8 cellular contexts compared by ENCODE assay signal in the genomic region with DNA sequence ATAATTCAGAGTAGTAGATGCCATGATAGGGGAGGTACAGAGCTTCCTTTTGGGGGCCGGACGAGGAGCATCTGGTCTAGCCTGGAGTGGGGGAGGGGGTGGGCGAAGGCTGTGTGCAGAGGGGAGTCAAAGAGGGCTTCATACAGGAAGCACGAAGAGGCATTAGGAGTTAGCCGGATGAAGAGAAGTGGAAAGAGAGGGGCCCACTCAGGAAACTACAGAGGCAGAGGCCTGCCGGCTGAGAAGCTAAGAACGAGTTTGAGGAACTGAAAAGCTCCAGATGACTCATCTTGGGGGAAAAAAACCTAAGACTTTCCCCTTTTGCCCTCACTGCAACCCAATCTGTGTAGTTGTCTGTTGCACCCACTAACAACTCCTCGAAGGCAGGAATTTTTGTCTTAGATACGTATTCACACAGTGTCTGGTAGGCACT. TPM values are rescaled to one million over a fixed set of nuclear protein-coding genes. Genes with fewer than 3 reads are reported as not detected.
A peak's percentile ranks its signal among the peaks of the same experiment; 100 is the strongest.
DNase-seq lines count a peak whose midpoint lies in the region; ATAC-seq and TF ChIP-seq lines count a peak whose summit lies in the region.

No MANE protein-coding gene starts in this region.

- H3K27ac ChIP-seq in fibroblast of lung (ENCODE audit: insufficient read depth, low read length) (peak overlapping the region; percentile 86), testis (peak overlapping the region; percentile 82 to 87)

- H3K27me3 Mint-ChIP-seq in activated CD8-positive, alpha-beta memory T cell treated with anti-CD3 and anti-CD28 coated beads, Interleukin-2, amount 10 ng/mL, durations not matched to agents 7 days and 5 days, result no peaks in the 10 kb centered on the region

- H3K4me1 ChIP-seq in fibroblast of lung (ENCODE audit: control insufficient read depth, extremely low read depth, insufficient read depth, low read length), result peaks cover 3% of the 10 kb centered on the region
- H3K4me1 ChIP-seq in neuron (ENCODE audit: insufficient read depth, low read length), result peaks cover 19% of the 10 kb centered on the region
- peaks cover 23% of the 10 kb centered on the region for H3K4me1 ChIP-seq in testis

- peak overlapping the region; percentile 68 to 92 (median 82) for H3K4me3 ChIP-seq in fibroblast of lung (replicated peaks in 1 of 4; ENCODE audit: control extremely low read depth in 1 of 4, insufficient read depth in 1 of 4, low read depth in 3 of 4, low read length in 4 of 4)
- peak overlapping the region; percentile 59 for H3K4me3 ChIP-seq in neuron (ENCODE audit: low read length)
- H3K4me3 ChIP-seq in testis, result peak overlapping the region; percentile 81 to 91

- H3K9me3 ChIP-seq in fibroblast of lung (ENCODE audit: control insufficient read depth, insufficient read depth, low read depth, low read length), result no peaks in the 10 kb centered on the region
- H3K9me3 ChIP-seq in neuron (ENCODE audit: low read length), result no peaks in the 10 kb centered on the region
- no peaks in the 10 kb centered on the region for H3K9me3 ChIP-seq in testis

- peaks cover 20% of the 10 kb centered on the region for H3K36me3 Mint-ChIP-seq in activated CD8-positive, alpha-beta memory T cell treated with anti-CD3 and anti-CD28 coated beads, Interleukin-2, amount 10 ng/mL, durations not matched to agents 7 days and 5 days

- peak; percentile 25 to 41 for DNase-seq in activated CD8-positive, alpha-beta memory T cell treated with anti-CD3 and anti-CD28 coated beads for 4 hours (ENCODE audit: low read depth in 2 of 2)
- DNase-seq in activated CD8-positive, alpha-beta memory T cell treated with anti-CD3 and anti-CD28 coated beads, Interleukin-2, amount 50 U/mL, for 48 hours, result no peak
- DNase-seq in NCI-H69 (lab: John Stamatoyannopoulos, UW), result peak; percentile 87
- peak; percentile 83 for DNase-seq in activated CD8-positive, alpha-beta memory T cell treated with anti-CD3 and anti-CD28 coated beads, Interleukin-2, amount 10 ng/mL, durations not matched to agents 7 days and 5 days
- DNase-seq in fibroblast of lung (ENCODE audit: low read depth in 2 of 2), result peak; percentile 78 to 79
- no peak for DNase-seq in testis

- no peak for TF ChIP-seq CTCF in fibroblast of lung (conservative IDR thresholded peaks at IDR 0.05 in 1 of 2, IDR thresholded peaks at IDR 0.05 in 1 of 2; ENCODE audit: low read depth in 1 of 2, low read length in 2 of 2)
- TF ChIP-seq CTCF in testis (IDR thresholded peaks at IDR 0.05), result no peak

- H3K27me3 ChIP-seq in fibroblast of lung (ENCODE audit: control insufficient read depth, insufficient read depth, low read length) (no peaks in the 10 kb centered on the region), neuron (ENCODE audit: insufficient read depth, low read length) (no peaks in the 10 kb centered on the region), testis (no peaks in the 10 kb centered on the region)

- H3K4me2 ChIP-seq in fibroblast of lung (ENCODE audit: extremely low read depth, insufficient read depth, low read length), result peak overlapping the region; percentile 84

- H3K9me3 Mint-ChIP-seq in activated CD8-positive, alpha-beta memory T cell treated with anti-CD3 and anti-CD28 coated beads, Interleukin-2, amount 10 ng/mL, durations not matched to agents 7 days and 5 days (ENCODE audit: low read depth), result no peaks in the 10 kb centered on the region

- 0 to 2% methylated on average over 9 of the region's 9 CpGs for WGBS in testis, 2 donors

- peak overlapping the region; percentile 71 for H3K9ac ChIP-seq in fibroblast of lung (ENCODE audit: insufficient read depth, low read length)

- intact Hi-C loops in testis (cut with DNase I; ENCODE audit: low total_unique reads), result no loop called here

- H3K27ac Mint-ChIP-seq in activated CD8-positive, alpha-beta memory T cell treated with anti-CD3 and anti-CD28 coated beads, Interleukin-2, amount 10 ng/mL, durations not matched to agents 7 days and 5 days, result peak overlapping the region; percentile 92

- H3K4me3 Mint-ChIP-seq in activated CD8-positive, alpha-beta memory T cell treated with anti-CD3 and anti-CD28 coated beads, Interleukin-2, amount 10 ng/mL, durations not matched to agents 7 days and 5 days, result peak overlapping the region; percentile 93

- H3K36me3 ChIP-seq in fibroblast of lung (ENCODE audit: control insufficient read depth, insufficient read depth, low read length) (peaks cover 2% of the 10 kb centered on the region), neuron (ENCODE audit: insufficient read depth, low read length) (peaks cover 16% of the 10 kb centered on the region), testis (ENCODE audit: low read depth, missing control alignments) (no peaks in the 10 kb centered on the region)

- no peak for TF ChIP-seq POLR2A in testis (IDR thresholded peaks at IDR 0.05)

- peak overlapping the region; percentile 75 for H2AFZ ChIP-seq in fibroblast of lung (ENCODE audit: low read length)
- peak overlapping the region; percentile 35 for H2AFZ ChIP-seq in neuron (ENCODE audit: low read depth, low read length)

- no peaks in the 10 kb centered on the region for H4K20me1 ChIP-seq in fibroblast of lung (ENCODE audit: control insufficient read depth, extremely low read depth, insufficient read depth, low read length)

- CTCF ChIA-PET in activated CD8-positive, alpha-beta memory T cell treated with anti-CD3 and anti-CD28 coated beads, Interleukin-2, amount 10 ng/mL, durations not matched to agents 7 days and 5 days (lab: Charles Lee), result interaction anchor here (0.7 to 3.7 kb wide), 15 partner anchors 12 to 1009 kb away, joined by 3 to 22 read pairs (median 4); partner anchors contain the start of genes BYSL, CUL7, DNPH1 and KLHDC3

- H3K4me1 Mint-ChIP-seq in activated CD8-positive, alpha-beta memory T cell treated with anti-CD3 and anti-CD28 coated beads, Interleukin-2, amount 10 ng/mL, durations not matched to agents 7 days and 5 days, result peaks cover 43% of the 10 kb centered on the region

- H3K79me2 ChIP-seq in fibroblast of lung (ENCODE audit: control insufficient read depth, insufficient read depth, low read length), result peaks cover 21% of the 10 kb centered on the region

- ATAC-seq in HG02884 (IDR thresholded peaks at IDR 0.05; ENCODE audit: unreplicated experiment), result peak; percentile 43
- peak; percentile 35 for ATAC-seq in activated CD8-positive, alpha-beta memory T cell treated with anti-CD3 and anti-CD28 coated beads, Interleukin-2, amount 10 ng/mL, durations not matched to agents 7 days and 5 days

RNA-seq across cellular contexts. Expression of gene CNPY3, which starts 0.7 kb away (rescaled TPM):
- 10 to 100 TPM; 44.1 to 56.4 TPM for total RNA-seq in activated CD8-positive, alpha-beta memory T cell treated with anti-CD3 and anti-CD28 coated beads, Interleukin-2, amount 10 ng/mL, durations not matched to agents 7 days and 5 days
- 23.9 and 30.4 TPM in 2 replicates for total RNA-seq in fibroblast of lung
- 30.3 and 38.8 TPM in 2 replicates for polyA plus RNA-seq in fibroblast of lung
- polyA plus RNA-seq in fibroblast of lung (2012), result 29.5 and 35.6 TPM in 2 replicates
- 20.7 and 28.8 TPM in 2 replicates for polyA minus RNA-seq in fibroblast of lung (ENCODE audit: low replicate concordance)
- 10 to 100 TPM; 40.4 to 46.7 TPM for total RNA-seq in testis
- 74.8 TPM for polyA plus RNA-seq in testis (ENCODE audit: insufficient read depth, low read depth, low replicate concordance)

RNA-seq across cellular contexts. Expression of gene PTCRA, which starts 14.1 kb away (rescaled TPM):
- total RNA-seq in activated CD8-positive, alpha-beta memory T cell treated with anti-CD3 and anti-CD28 coated beads, Interleukin-2, amount 10 ng/mL, durations not matched to agents 7 days and 5 days, result not detected
- not detected in 2 replicates for total RNA-seq in fibroblast of lung
- not detected in 2 replicates for polyA plus RNA-seq in fibroblast of lung
- not detected in 2 replicates for polyA plus RNA-seq in fibroblast of lung (2012)
- polyA minus RNA-seq in fibroblast of lung (ENCODE audit: low replicate concordance), result not detected in 2 replicates
- under 1 TPM in 1 of 2 donors, not detected in 1; 0.56 TPM for total RNA-seq in testis
- polyA plus RNA-seq in testis (ENCODE audit: insufficient read depth, low read depth, low replicate concordance), result not detected

RNA-seq across cellular contexts. Expression of gene GNMT, which starts 30.6 kb away (rescaled TPM):
- total RNA-seq in activated CD8-positive, alpha-beta memory T cell treated with anti-CD3 and anti-CD28 coated beads, Interleukin-2, amount 10 ng/mL, durations not matched to agents 7 days and 5 days, result under 1 TPM; 0.26 to 0.70 TPM
- total RNA-seq in fibroblast of lung (not detected in 2 replicates), testis (1 to 10 TPM in 1 of 2 donors, under 1 TPM in 1; 0.31 to 1.7 TPM)
- polyA plus RNA-seq in fibroblast of lung (0.06 and 0.12 TPM in 2 replicates), testis (ENCODE audit: insufficient read depth, low read depth, low replicate concordance) (0.83 TPM)
- 0.16 and 0.17 TPM in 2 replicates for polyA plus RNA-seq in fibroblast of lung (2012)
- not detected in 2 replicates for polyA minus RNA-seq in fibroblast of lung (ENCODE audit: low replicate concordance)

RNA-seq across cellular contexts. Expression of gene PEX6, which starts 49.0 kb away (rescaled TPM):
- 10 to 100 TPM; 24.7 to 26.3 TPM for total RNA-seq in activated CD8-positive, alpha-beta memory T cell treated with anti-CD3 and anti-CD28 coated beads, Interleukin-2, amount 10 ng/mL, durations not matched to agents 7 days and 5 days
- total RNA-seq in fibroblast of lung, result 49.2 and 61.4 TPM in 2 replicates
- polyA plus RNA-seq in fibroblast of lung, result 4.0 and 5.3 TPM in 2 replicates
- polyA plus RNA-seq in fibroblast of lung (2012), result 10.5 and 12.8 TPM in 2 replicates
- 15.7 and 34.8 TPM in 2 replicates for polyA minus RNA-seq in fibroblast of lung (ENCODE audit: low replicate concordance)
- 10 to 100 TPM; 22.5 to 50.4 TPM for total RNA-seq in testis
- 15.3 TPM for polyA plus RNA-seq in testis (ENCODE audit: insufficient read depth, low read depth, low replicate concordance)

RNA-seq across cellular contexts. Expression of gene RPL7L1, which starts 50.5 kb away (rescaled TPM):
- total RNA-seq in activated CD8-positive, alpha-beta memory T cell treated with anti-CD3 and anti-CD28 coated beads, Interleukin-2, amount 10 ng/mL, durations not matched to agents 7 days and 5 days, result 100 to 1,000 TPM in 1 of 2 experiments, 10 to 100 TPM in 1; 73.5 to 105 TPM
- total RNA-seq in fibroblast of lung (108 and 127 TPM in 2 replicates), testis (10 to 100 TPM; 62.6 to 66.8 TPM)
- polyA plus RNA-seq in fibroblast of lung (80.0 and 81.0 TPM in 2 replicates), testis (ENCODE audit: insufficient read depth, low read depth, low replicate concordance) (51.4 TPM)
- 74.8 and 75.5 TPM in 2 replicates for polyA plus RNA-seq in fibroblast of lung (2012)
- 63.3 and 67.8 TPM in 2 replicates for polyA minus RNA-seq in fibroblast of lung (ENCODE audit: low replicate concordance)

Comparison
In these comparisons a context has a peak if more than half of its experiments do, and no peak if none do; other contexts are left out.
1. DNase-seq: peak in activated CD8-positive, alpha-beta memory T cell treated with anti-CD3 and anti-CD28 coated beads for 4 hours (2 of 2), NCI-H69 (single experiment), activated CD8-positive, alpha-beta memory T cell treated with anti-CD3 and anti-CD28 coated beads, Interleukin-2, amount 10 ng/mL, durations not matched to agents 7 days and 5 days (single experiment) and fibroblast of lung (2 of 2); none in activated CD8-positive, alpha-beta memory T cell treated with anti-CD3 and anti-CD28 coated beads, Interleukin-2, amount 50 U/mL, for 48 hours (single experiment) and testis (single experiment).
2. Peak in every context shown above with its lines, with median percentiles within 50 percentile points of each other: H3K4me3 ChIP-seq.